10 cellular contexts compared by ENCODE assay signal in genomic region chr3:110576962-110577361, GRCh38.
A peak's percentile ranks its signal among the peaks of the same experiment; 100 is the strongest.
DNase-seq lines count a peak whose midpoint lies in the region; ATAC-seq and TF ChIP-seq lines count a peak whose summit lies in the region.
"Had no signal": no experiment of that assay in that cellular context is flagged by ENCODE, and none has a peak within 500 bp of the region (broad histone marks: within the 10 kb centered on the region; RNA-seq: fewer than 3 reads in every experiment).

No MANE protein-coding gene starts in this region.

- H3K4me1 Mint-ChIP-seq in neural progenitor cell, result peaks cover 41% of the 10 kb centered on the region
- H3K4me1 Mint-ChIP-seq in activated naive CD4-positive, alpha-beta T cell treated with anti-CD3 and anti-CD28 coated beads for 36 hours (ENCODE audit: low read depth), result no peaks in the 10 kb centered on the region

- no peak overlapping the region for H3K4me2 ChIP-seq in neural progenitor cell

- no peaks in the 10 kb centered on the region for H3K79me2 ChIP-seq in neural progenitor cell (ENCODE audit: low read depth)

- H3K36me3 ChIP-seq in neural progenitor cell, result no peaks in the 10 kb centered on the region

- H3F3A ChIP-seq in neural progenitor cell (ENCODE audit: low read depth), result no peaks in the 10 kb centered on the region

- no peak for TF ChIP-seq CTCF in neural progenitor cell (IDR thresholded peaks at IDR 0.05)

- H3K27ac Mint-ChIP-seq in neural progenitor cell, result peak overlapping the region; percentile 26
- no peak overlapping the region for H3K27ac Mint-ChIP-seq in activated naive CD4-positive, alpha-beta T cell treated with anti-CD3 and anti-CD28 coated beads for 36 hours

- H3K36me3 Mint-ChIP-seq in neural progenitor cell, result no peaks in the 10 kb centered on the region
- no peaks in the 10 kb centered on the region for H3K36me3 Mint-ChIP-seq in activated naive CD4-positive, alpha-beta T cell treated with anti-CD3 and anti-CD28 coated beads for 36 hours (ENCODE audit: low read depth)

- H4K20me1 ChIP-seq in neural progenitor cell (ENCODE audit: low read depth), result no peaks in the 10 kb centered on the region

- H3K4me3 Mint-ChIP-seq in neural progenitor cell, result no peak overlapping the region
- H3K4me3 Mint-ChIP-seq in activated naive CD4-positive, alpha-beta T cell treated with anti-CD3 and anti-CD28 coated beads for 36 hours, result no peak overlapping the region

- DNase-seq in GM04503 (ENCODE audit: low read depth) (peak; percentile 98), NCI-H526 (lab: John Stamatoyannopoulos, UW) (peak; percentile 40 to 61), epidermal melanocyte (ENCODE audit: insufficient read length, low spot score) (peak; percentile 20), neural progenitor cell (ENCODE audit: low spot score) (peak; percentile 78), NOMO-1 (lab: John Stamatoyannopoulos, UW; ENCODE audit: unreplicated experiment in 2 of 2) (no peak)
- no peak for DNase-seq in activated naive CD4-positive, alpha-beta T cell treated with anti-CD3 and anti-CD28 coated beads for 36 hours
- DNase-seq: KG1 had no signal

- no peaks in the 10 kb centered on the region for H3K9me3 ChIP-seq in neural progenitor cell (ENCODE audit: low read depth)

- H3K9me3 Mint-ChIP-seq in neural progenitor cell, result peaks cover 12% of the 10 kb centered on the region
- no peaks in the 10 kb centered on the region for H3K9me3 Mint-ChIP-seq in activated naive CD4-positive, alpha-beta T cell treated with anti-CD3 and anti-CD28 coated beads for 36 hours

- H3K27me3 Mint-ChIP-seq in neural progenitor cell (ENCODE audit: insufficient read depth, low read depth), result peaks cover 5% of the 10 kb centered on the region
- no peaks in the 10 kb centered on the region for H3K27me3 Mint-ChIP-seq in activated naive CD4-positive, alpha-beta T cell treated with anti-CD3 and anti-CD28 coated beads for 36 hours (ENCODE audit: low read depth)

- peaks cover 9% of the 10 kb centered on the region for H3K4me1 ChIP-seq in neural progenitor cell

- no peak overlapping the region for H3K9ac ChIP-seq in neural progenitor cell

- no peak for ATAC-seq in GM18873 (IDR thresholded peaks at IDR 0.05; ENCODE audit: low FRiP score, unreplicated experiment)
- ATAC-seq in GM19397 (IDR thresholded peaks at IDR 0.05; ENCODE audit: unreplicated experiment), result no peak
- ATAC-seq: right cardiac atrium had no signal

- H3K27me3 ChIP-seq in neural progenitor cell, result no peaks in the 10 kb centered on the region

- no peak overlapping the region for H3K4me3 ChIP-seq in neural progenitor cell

- intact Hi-C loops in activated naive CD4-positive, alpha-beta T cell treated with anti-CD3 and anti-CD28 coated beads for 36 hours (cut with micrococcal nuclease), result no loop called here

- no peak overlapping the region for H2AFZ ChIP-seq in neural progenitor cell (replicated peaks)

- CTCF ChIA-PET in activated naive CD4-positive, alpha-beta T cell treated with anti-CD3 and anti-CD28 coated beads for 36 hours (lab: Charles Lee), result interaction anchor here (0.7 kb wide), 1 partner anchor 105 kb away, joined by 3 read pairs; no protein-coding TSS in a partner anchor

- no peak overlapping the region for H3K27ac ChIP-seq in neural progenitor cell

Comparison
In these comparisons a context has a peak if more than half of its experiments do, and no peak if none do; other contexts are left out.
1. DNase-seq: peak in GM04503 (single experiment), NCI-H526 (2 of 2), epidermal melanocyte (single experiment) and neural progenitor cell (single experiment); none in activated naive CD4-positive, alpha-beta T cell treated with anti-CD3 and anti-CD28 coated beads for 36 hours (single experiment) and NOMO-1 (0 of 2).